ENCODE assay signal across 1 cellular context in genomic region chr2:71545572-71546274, GRCh38.
TF ChIP-seq lines count a peak whose summit lies in the region.

No MANE protein-coding gene starts in this region.

TF ChIP-seq in HepG2, 621 proteins besides CTCF, POLR2A, EP300 and RAD21 (continued from another document and continues in another):
- TF ChIP-seq ZBTB26 (CRISPR knock-in tag; IDR thresholded peaks at IDR 0.05; ENCODE audit: borderline replicate concordance) (no peak), ZNF276 (CRISPR knock-in tag; IDR thresholded peaks at IDR 0.05; ENCODE audit: low read depth) (0 out of 2 replicates have a peak, but pooled peaks have one; percentile 40), SALL2 (CRISPR knock-in tag; IDR thresholded peaks at IDR 0.05) (0 out of 2 replicates have a peak, but pooled peaks have one; percentile 44), TIGD3 (CRISPR knock-in tag; IDR thresholded peaks at IDR 0.05; ENCODE audit: borderline replicate concordance) (no peak), FOXP4 (CRISPR knock-in tag; IDR thresholded peaks at IDR 0.05) (0 out of 2 replicates have a peak, but pooled peaks have one; percentile 21), CREB1 (IDR thresholded peaks at IDR 0.05) (0 out of 2 replicates have a peak, but pooled peaks have one; percentile 14), CREB1 (CRISPR knock-in tag; IDR thresholded peaks at IDR 0.05) (no peak), EZH2 (conservative IDR thresholded peaks at IDR 0.05; ENCODE audit: low read depth, low read length) (peak; percentile 67; the same call in 1 of the 2 replicates), FOXK1 (CRISPR knock-in tag; IDR thresholded peaks at IDR 0.05; ENCODE audit: borderline replicate concordance, low read depth) (peak; percentile 50; the same call in 1 of the 2 replicates), NR2F6 (IDR thresholded peaks at IDR 0.05) (no peak), NR2F6 (CRISPR knock-in tag; IDR thresholded peaks at IDR 0.05) (peak; percentile 47), SPEN (CRISPR knock-in tag; IDR thresholded peaks at IDR 0.05; ENCODE audit: low read depth) (0 out of 2 replicates have a peak, but pooled peaks have one; percentile 23), SMC3 (IDR thresholded peaks at IDR 0.05; ENCODE audit: low read length) (peak; percentile 90), MNT (IDR thresholded peaks at IDR 0.05) (no peak), ZNF207 (IDR thresholded peaks at IDR 0.05; ENCODE audit: borderline replicate concordance) (no peak), E2F2 (CRISPR knock-in tag; IDR thresholded peaks at IDR 0.05; ENCODE audit: borderline replicate concordance) (no peak), ZNF121 (CRISPR knock-in tag; IDR thresholded peaks at IDR 0.05) (no peak), KDM6A (CRISPR knock-in tag; IDR thresholded peaks at IDR 0.05; ENCODE audit: low read depth) (no peak), HOXA5 (CRISPR knock-in tag; IDR thresholded peaks at IDR 0.05) (peak; percentile 57; the same call in 1 of the 2 replicates), HBP1 (CRISPR knock-in tag; IDR thresholded peaks at IDR 0.05; ENCODE audit: low read depth) (no peak), NFIC (IDR thresholded peaks at IDR 0.05; ENCODE audit: low read length) (no peak), TAF15 (IDR thresholded peaks at IDR 0.05; ENCODE audit: low read depth, low read length, poor library complexity, severe bottlenecking) (no peak), STAT5B (CRISPR knock-in tag; IDR thresholded peaks at IDR 0.05) (no peak), TBX2 (CRISPR knock-in tag; IDR thresholded peaks at IDR 0.05; ENCODE audit: borderline replicate concordance) (no peak), ZFP41 (CRISPR knock-in tag; IDR thresholded peaks at IDR 0.05; ENCODE audit: borderline replicate concordance) (no peak), ZHX2 (IDR thresholded peaks at IDR 0.05; ENCODE audit: low read depth) (0 out of 2 replicates have a peak, but pooled peaks have one; percentile 22), ZHX2 (CRISPR knock-in tag; IDR thresholded peaks at IDR 0.05; ENCODE audit: borderline replicate concordance) (no peak), RXRB (CRISPR knock-in tag; IDR thresholded peaks at IDR 0.05; ENCODE audit: borderline replicate concordance) (no peak), DNMT3B (CRISPR knock-in tag; conservative IDR thresholded peaks at IDR 0.05) (no peak), ZNF558 (CRISPR knock-in tag; IDR thresholded peaks at IDR 0.05; ENCODE audit: borderline replicate concordance) (no peak), HOXA3 (CRISPR knock-in tag; IDR thresholded peaks at IDR 0.05) (peak; percentile 25; the same call in 1 of the 2 replicates), SALL1 (CRISPR knock-in tag; IDR thresholded peaks at IDR 0.05) (peak; percentile 46; the same call in 1 of the 2 replicates), NCOA2 (CRISPR knock-in tag; IDR thresholded peaks at IDR 0.05) (no peak), ZSCAN30 (CRISPR knock-in tag; IDR thresholded peaks at IDR 0.05) (no peak), KDM5A (IDR thresholded peaks at IDR 0.05; ENCODE audit: borderline replicate concordance, low read length) (no peak), ZNF598 (CRISPR knock-in tag; IDR thresholded peaks at IDR 0.05; ENCODE audit: borderline replicate concordance) (peak; percentile 65; the same call in 1 of the 2 replicates), ZNF350 (CRISPR knock-in tag; IDR thresholded peaks at IDR 0.05; ENCODE audit: borderline replicate concordance, low read depth) (no peak), MXI1 (IDR thresholded peaks at IDR 0.05; ENCODE audit: borderline replicate concordance, low read depth, low read length) (no peak), ZNF501 (CRISPR knock-in tag; IDR thresholded peaks at IDR 0.05) (peak; percentile 77), THAP8 (CRISPR knock-in tag; IDR thresholded peaks at IDR 0.05; ENCODE audit: borderline replicate concordance) (no peak; the same call in 1 of the 2 replicates), LBX2 (CRISPR knock-in tag; IDR thresholded peaks at IDR 0.05; ENCODE audit: borderline replicate concordance) (0 out of 2 replicates have a peak, but pooled peaks have one; percentile 33), TRIM22 (IDR thresholded peaks at IDR 0.05) (no peak)
